Comparison of ENCODE assay signal across 1 cellular context in genomic region chr2:97792416-97792815, GRCh38.
TF ChIP-seq lines count a peak whose summit lies in the region.

No MANE protein-coding gene starts in this region.

TF ChIP-seq in K562, 482 proteins besides CTCF, POLR2A, EP300 and RAD21 (continued from another document):
- TF ChIP-seq, protein P1, sequence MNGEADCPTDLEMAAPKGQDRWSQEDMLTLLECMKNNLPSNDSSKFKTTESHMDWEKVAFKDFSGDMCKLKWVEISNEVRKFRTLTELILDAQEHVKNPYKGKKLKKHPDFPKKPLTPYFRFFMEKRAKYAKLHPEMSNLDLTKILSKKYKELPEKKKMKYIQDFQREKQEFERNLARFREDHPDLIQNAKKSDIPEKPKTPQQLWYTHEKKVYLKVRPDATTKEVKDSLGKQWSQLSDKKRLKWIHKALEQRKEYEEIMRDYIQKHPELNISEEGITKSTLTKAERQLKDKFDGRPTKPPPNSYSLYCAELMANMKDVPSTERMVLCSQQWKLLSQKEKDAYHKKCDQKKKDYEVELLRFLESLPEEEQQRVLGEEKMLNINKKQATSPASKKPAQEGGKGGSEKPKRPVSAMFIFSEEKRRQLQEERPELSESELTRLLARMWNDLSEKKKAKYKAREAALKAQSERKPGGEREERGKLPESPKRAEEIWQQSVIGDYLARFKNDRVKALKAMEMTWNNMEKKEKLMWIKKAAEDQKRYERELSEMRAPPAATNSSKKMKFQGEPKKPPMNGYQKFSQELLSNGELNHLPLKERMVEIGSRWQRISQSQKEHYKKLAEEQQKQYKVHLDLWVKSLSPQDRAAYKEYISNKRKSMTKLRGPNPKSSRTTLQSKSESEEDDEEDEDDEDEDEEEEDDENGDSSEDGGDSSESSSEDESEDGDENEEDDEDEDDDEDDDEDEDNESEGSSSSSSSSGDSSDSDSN (IDR thresholded peaks at IDR 0.05; ENCODE audit: borderline replicate concordance in 1 of 2, low read depth in 2 of 2, low read length in 2 of 2) = no peak
